15 cellular contexts compared by ENCODE assay signal in genomic region chr13:46168818-46169217, GRCh38. TPM values are rescaled to one million over a fixed set of nuclear protein-coding genes. Genes with fewer than 3 reads are reported as not detected.
A peak's percentile ranks its signal among the peaks of the same experiment; 100 is the strongest.
DNase-seq lines count a peak whose midpoint lies in the region; ATAC-seq and TF ChIP-seq lines count a peak whose summit lies in the region.
"Had no signal": no experiment of that assay in that cellular context is flagged by ENCODE, and none has a peak within 500 bp of the region (broad histone marks: within the 10 kb centered on the region; RNA-seq: fewer than 3 reads in every experiment).

No MANE protein-coding gene starts in this region.

- H3K9me3 Mint-ChIP-seq in activated CD4-positive, alpha-beta T cell treated with anti-CD3 and anti-CD28 coated beads for 36 hours (ENCODE audit: low read depth): no peaks in the 10 kb centered on the region
- peaks cover 2% of the 10 kb centered on the region for H3K9me3 Mint-ChIP-seq in activated CD8-positive, alpha-beta T cell treated with anti-CD3 and anti-CD28 coated beads for 36 hours

- no peak for TF ChIP-seq POLR2A in Peyer's patch (IDR thresholded peaks at IDR 0.05)

- H3K36me3 ChIP-seq in Loucy (ENCODE audit: insufficient read depth, low read length): peaks cover 38% of the 10 kb centered on the region; the same call in 1 of the 2 replicates
- H3K36me3 ChIP-seq in neutrophil: peaks cover 60% of the 10 kb centered on the region
- no peaks in the 10 kb centered on the region for H3K36me3 ChIP-seq in Peyer's patch

- H3K4me3 ChIP-seq in Loucy (ENCODE audit: low read length, poor library complexity, severe bottlenecking): peak overlapping the region; percentile 1
- H3K4me3 ChIP-seq in neutrophil (ENCODE audit: low read depth in 1 of 2, low read length in 1 of 2): peak overlapping the region; percentile 12 to 85
- H3K4me3 ChIP-seq in Peyer's patch: no peak overlapping the region
- H3K4me3 ChIP-seq in coronary artery: no peak overlapping the region
- H3K4me3 ChIP-seq: A549 had no signal

- intact Hi-C loops in activated CD4-positive, alpha-beta T cell treated with anti-CD3 and anti-CD28 coated beads for 36 hours (cut with DNase I, micrococcal nuclease): loop anchor here (1.0 to 5.0 kb wide), 3 partner anchors 10 to 128 kb away; partner anchors contain the start of gene LRRC63 (in 1 of the 2)
- intact Hi-C loops in activated CD8-positive, alpha-beta T cell treated with anti-CD3 and anti-CD28 coated beads for 36 hours (cut with micrococcal nuclease): loop anchor here (5.0 kb wide), 2 partner anchors 128 to 148 kb away; no protein-coding TSS in a partner anchor

- H3F3A ChIP-seq in Loucy (ENCODE audit: low read depth): peaks cover 11% of the 10 kb centered on the region; the same call in 1 of the 2 replicates

- H3K79me2 ChIP-seq in Loucy (ENCODE audit: insufficient read depth, low read length): peaks cover 100% of the 10 kb centered on the region

- peaks cover 77% of the 10 kb centered on the region for H3K36me3 Mint-ChIP-seq in activated CD4-positive, alpha-beta T cell treated with anti-CD3 and anti-CD28 coated beads for 36 hours (ENCODE audit: low read depth)
- peaks cover 80% of the 10 kb centered on the region for H3K36me3 Mint-ChIP-seq in activated CD8-positive, alpha-beta T cell treated with anti-CD3 and anti-CD28 coated beads for 36 hours (ENCODE audit: low read depth)

- peaks cover 98% of the 10 kb centered on the region for H3K4me1 Mint-ChIP-seq in activated CD4-positive, alpha-beta T cell treated with anti-CD3 and anti-CD28 coated beads for 36 hours
- peaks cover 92% of the 10 kb centered on the region for H3K4me1 Mint-ChIP-seq in activated CD8-positive, alpha-beta T cell treated with anti-CD3 and anti-CD28 coated beads for 36 hours (ENCODE audit: low read depth)

- peaks cover 93% of the 10 kb centered on the region for H3K4me1 ChIP-seq in Loucy (ENCODE audit: insufficient read depth, low read length, poor library complexity, severe bottlenecking)
- peaks cover 99 to 100% of the 10 kb centered on the region in 2 experiments for H3K4me1 ChIP-seq in neutrophil (ENCODE audit: control insufficient read depth in 1 of 2, insufficient read depth in 1 of 2, low read depth in 1 of 2, low read length in 1 of 2)
- H3K4me1 ChIP-seq in Peyer's patch: peaks cover 0 to 35% (median 13%) of the 10 kb centered on the region in 4 donors
- H3K4me1 ChIP-seq: A549 had no signal

- H3K27me3 Mint-ChIP-seq in activated CD4-positive, alpha-beta T cell treated with anti-CD3 and anti-CD28 coated beads for 36 hours: no peaks in the 10 kb centered on the region
- H3K27me3 Mint-ChIP-seq in activated CD8-positive, alpha-beta T cell treated with anti-CD3 and anti-CD28 coated beads for 36 hours: no peaks in the 10 kb centered on the region

- H2AFZ ChIP-seq in Loucy (ENCODE audit: low read length): no peak overlapping the region

- peak overlapping the region; percentile 98 for H3K4me2 ChIP-seq in Loucy (ENCODE audit: low read depth, low read length, poor library complexity, severe bottlenecking)
- H3K4me2 ChIP-seq: A549 had no signal

- no peaks in the 10 kb centered on the region for H3K9me3 ChIP-seq in Loucy (ENCODE audit: insufficient read depth, low read depth, low read length)
- no peaks in the 10 kb centered on the region for H3K9me3 ChIP-seq in neutrophil
- H3K9me3 ChIP-seq in Peyer's patch: no peaks in the 10 kb centered on the region
- H3K9me3 ChIP-seq: A549 had no signal

- TF ChIP-seq CTCF in Loucy (conservative IDR thresholded peaks at IDR 0.05; ENCODE audit: low read length) (no peak), neutrophil (IDR thresholded peaks at IDR 0.05) (no peak), Peyer's patch (IDR thresholded peaks at IDR 0.05) (no peak), coronary artery (IDR thresholded peaks at IDR 0.05) (no peak)
- no peak for TF ChIP-seq CTCF in activated CD8-positive, alpha-beta T cell treated with anti-CD3 and anti-CD28 coated beads for 36 hours (IDR thresholded peaks at IDR 0.05)

- H3K9me2 ChIP-seq in Loucy (replicated peaks; ENCODE audit: low read depth, low read length): no peaks in the 10 kb centered on the region

- no peak for DNase-seq in activated CD4-positive, alpha-beta T cell treated with anti-CD3 and anti-CD28 coated beads for 36 hours
- DNase-seq in activated CD4-positive, alpha-beta T cell treated with anti-CD3 and anti-CD28 coated beads for 48 hours: no peak
- no peak for DNase-seq in activated CD8-positive, alpha-beta T cell treated with anti-CD3 and anti-CD28 coated beads for 36 hours
- DNase-seq in Peyer's patch: no peak
- DNase-seq in coronary artery (ENCODE audit: low spot score): no peak
- DNase-seq: DMS79, glutamatergic neuron, left colon, NCI-H2171 treated with DMSO at 0.1 percent for 48 hours had no signal

- peaks cover 100% of the 10 kb centered on the region for H4K20me1 ChIP-seq in Loucy (ENCODE audit: insufficient read depth, low read length, poor library complexity, severe bottlenecking)

- peak overlapping the region; percentile 97 for H3K27ac ChIP-seq in neutrophil
- H3K27ac ChIP-seq in Peyer's patch: peak overlapping the region in 1 of 4 donors; percentile 57
- no peak overlapping the region for H3K27ac ChIP-seq in coronary artery
- H3K27ac ChIP-seq: A549 had no signal

- peak overlapping the region; percentile 85 for H3K27ac Mint-ChIP-seq in activated CD4-positive, alpha-beta T cell treated with anti-CD3 and anti-CD28 coated beads for 36 hours
- H3K27ac Mint-ChIP-seq in activated CD8-positive, alpha-beta T cell treated with anti-CD3 and anti-CD28 coated beads for 36 hours: peak overlapping the region; percentile 88

- ATAC-seq in activated CD4-positive, alpha-beta T cell treated with anti-CD3 and anti-CD28 coated beads for 36 hours: peak; percentile 53
- peak; percentile 37 for ATAC-seq in activated CD8-positive, alpha-beta T cell treated with anti-CD3 and anti-CD28 coated beads for 36 hours
- no peak for ATAC-seq in HG03025 (IDR thresholded peaks at IDR 0.05; ENCODE audit: low FRiP score, unreplicated experiment)
- ATAC-seq: A549 had no signal

- H3K27me3 ChIP-seq in Loucy (ENCODE audit: insufficient read depth, low read length, poor library complexity, severe bottlenecking) (no peaks in the 10 kb centered on the region), neutrophil (no peaks in the 10 kb centered on the region), Peyer's patch (no peaks in the 10 kb centered on the region)

- POLR2A ChIA-PET in activated CD4-positive, alpha-beta T cell treated with anti-CD3 and anti-CD28 coated beads for 36 hours (lab: Charles Lee): interaction anchor here (0.5 to 3.0 kb wide), 6 partner anchors 7 to 835 kb away, joined by 3 to 25 read pairs (median 6); partner anchors contain the start of gene LCP1
- POLR2A ChIA-PET in activated CD8-positive, alpha-beta T cell treated with anti-CD3 and anti-CD28 coated beads for 36 hours (lab: Charles Lee): interaction anchor here (0.7 to 7.4 kb wide), 7 partner anchors 11 to 186 kb away, joined by 3 to 137 read pairs (median 5); partner anchors contain the start of genes LCP1 and ZC3H13

- H3K4me3 Mint-ChIP-seq in activated CD4-positive, alpha-beta T cell treated with anti-CD3 and anti-CD28 coated beads for 36 hours: peak overlapping the region; percentile 67
- H3K4me3 Mint-ChIP-seq in activated CD8-positive, alpha-beta T cell treated with anti-CD3 and anti-CD28 coated beads for 36 hours: peak overlapping the region; percentile 75

- H3K9ac ChIP-seq in Loucy (ENCODE audit: low read depth, low read length, poor library complexity, severe bottlenecking): no peak overlapping the region

- CTCF ChIA-PET in activated CD4-positive, alpha-beta T cell treated with anti-CD3 and anti-CD28 coated beads for 36 hours (lab: Charles Lee): interaction anchor here (0.5 to 6.2 kb wide), 18 partner anchors 8 to 163 kb away, joined by 3 to 57 read pairs (median 4); partner anchors contain the start of genes LCP1 and ZC3H13
- CTCF ChIA-PET in activated CD8-positive, alpha-beta T cell treated with anti-CD3 and anti-CD28 coated beads for 36 hours (lab: Charles Lee): interaction anchor here (0.9 to 2.2 kb wide), 7 partner anchors 8 to 127 kb away, joined by 3 to 10 read pairs (median 5); no protein-coding TSS in a partner anchor

RNA-seq across cellular contexts. Expression of gene LCP1, which starts 13.2 kb away (rescaled TPM):
- 1,000 to 10,000 TPM; 1,060 to 1,089 TPM for total RNA-seq in activated CD4-positive, alpha-beta T cell treated with anti-CD3 and anti-CD28 coated beads for 36 hours
- total RNA-seq in activated CD8-positive, alpha-beta T cell treated with anti-CD3 and anti-CD28 coated beads for 36 hours: 1,000 to 10,000 TPM; 1,014 to 1,019 TPM
- 100 to 1,000 TPM in 1 of 4 donors, 10 to 100 TPM in 3; 11.1 to 167 (median 19.2) TPM for total RNA-seq in Peyer's patch
- total RNA-seq: LHCN-M2 had no signal

RNA-seq across cellular contexts. Expression of gene LRRC63, which starts 42.9 kb away (rescaled TPM):
- total RNA-seq in activated CD4-positive, alpha-beta T cell treated with anti-CD3 and anti-CD28 coated beads for 36 hours: under 1 TPM; 0.50 to 0.67 TPM
- under 1 TPM; 0.47 to 0.59 TPM for total RNA-seq in activated CD8-positive, alpha-beta T cell treated with anti-CD3 and anti-CD28 coated beads for 36 hours
- total RNA-seq in Peyer's patch: under 1 TPM in 1 of 4 donors, not detected in 3; 0.40 TPM
- total RNA-seq: astrocyte, left colon, LHCN-M2 had no signal

Comparison
In these comparisons a context has a peak if more than half of its experiments do, and no peak if none do; other contexts are left out.
1. H3K4me3 ChIP-seq: peak in Loucy (single experiment) and neutrophil (2 of 2); none in Peyer's patch (0 of 4) and coronary artery (single experiment).
2. RNA of gene LCP1, which starts 13.2 kb away (total RNA-seq): 1,060 to 1,089 TPM in activated CD4-positive, alpha-beta T cell treated with anti-CD3 and anti-CD28 coated beads for 36 hours and 1,014 to 1,019 TPM in activated CD8-positive, alpha-beta T cell treated with anti-CD3 and anti-CD28 coated beads for 36 hours; 11.1 to 167 TPM in Peyer's patch; every median in the first group is over 4 times any median in the second.